Comparison of ENCODE assay signal across 21 cellular contexts in the genomic region with DNA sequence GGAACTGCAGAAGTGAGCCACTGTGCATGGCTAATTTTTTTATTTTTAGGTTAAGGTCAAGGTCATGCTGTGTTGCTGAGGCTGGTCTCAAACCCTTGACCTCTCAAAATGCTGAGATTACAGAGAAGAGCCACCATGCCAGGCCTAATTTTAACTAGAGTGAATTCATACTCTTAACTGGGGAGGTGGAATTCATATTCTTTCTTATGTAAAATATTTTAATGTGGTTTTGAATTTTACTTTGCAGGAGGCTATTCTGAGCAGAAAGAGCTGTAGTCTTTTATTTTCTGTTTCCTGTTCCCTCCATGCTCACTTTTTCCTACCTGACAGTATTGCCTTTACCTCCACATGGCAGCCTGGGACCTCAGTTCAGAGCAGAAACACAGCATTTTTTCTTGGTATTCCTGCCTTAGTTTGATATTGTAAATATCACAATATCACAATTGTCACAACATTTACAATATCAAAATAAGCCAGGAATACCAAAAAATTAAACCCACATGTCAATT. TPM values are rescaled to one million over a fixed set of nuclear protein-coding genes. Genes with fewer than 3 reads are reported as not detected.
A peak's percentile ranks its signal among the peaks of the same experiment; 100 is the strongest.
DNase-seq lines count a peak whose midpoint lies in the region; ATAC-seq, FAIRE-seq and TF ChIP-seq lines count a peak whose summit lies in the region.
"Had no signal": no experiment of that assay in that cellular context is flagged by ENCODE, and none has a peak within 500 bp of the region (broad histone marks: within the 10 kb centered on the region; RNA-seq: fewer than 3 reads in every experiment).

No MANE protein-coding gene starts in this region.

- H2BK20ac ChIP-seq in H1 (ENCODE audit: low read length): no peak overlapping the region

- no peak overlapping the region for H3K4me3 Mint-ChIP-seq in memory B cell
- H3K4me3 Mint-ChIP-seq: CD14-positive monocyte; CD8-positive, alpha-beta T cell; HFFc6 had no signal

- no peak overlapping the region for H3K27ac ChIP-seq in DOHH2 (ENCODE audit: low read depth, low read length)
- peak overlapping the region; percentile 71 for H3K27ac ChIP-seq in HUES48 (ENCODE audit: low read depth, low read length)
- H3K27ac ChIP-seq in H1 (ENCODE audit: low read depth, low read length): no peak overlapping the region
- H3K27ac ChIP-seq: 22Rv1 had no signal

- no peak overlapping the region for H2BK120ac ChIP-seq in H1 (replicated peaks; ENCODE audit: low read depth, low read length)

- TF ChIP-seq RAD21 in H1 (IDR thresholded peaks at IDR 0.05 in 1 of 2, conservative IDR thresholded peaks at IDR 0.05 in 1 of 2; ENCODE audit: low read depth in 2 of 2, low read length in 2 of 2): no peak

- H3K4me1 ChIP-seq in DOHH2 (ENCODE audit: control insufficient read depth, low read length) (peaks cover 33% of the 10 kb centered on the region), HUES48 (ENCODE audit: control insufficient read depth, insufficient read depth, low read length) (peaks cover 14% of the 10 kb centered on the region), H1 (replicated peaks in 1 of 4; ENCODE audit: control insufficient read depth in 3 of 4, insufficient read depth in 4 of 4, low read length in 3 of 4) (peaks cover 0 to 7% (median 2%) of the 10 kb centered on the region in 4 experiments; a peak in 5 of 7 replicates)

- no peak overlapping the region for H2BK12ac ChIP-seq in H1 (ENCODE audit: low read depth, low read length)

- FAIRE-seq in H1 (lab: Jason Lieb, UNC): peak; percentile 70
- FAIRE-seq: D721Med, GM12892 had no signal

- CTCF ChIA-PET in H1 (lab: Charles Lee; ENCODE audit: partially characterized antibody): interaction anchor here (0.6 to 2.8 kb wide), 8 partner anchors 9 to 54 kb away, joined by 3 to 9 read pairs (median 4); no protein-coding TSS in a partner anchor

- H2AK5ac ChIP-seq in H1 (ENCODE audit: low read depth, low read length): no peak overlapping the region

- no peak overlapping the region for H3K9ac ChIP-seq in HUES48 (ENCODE audit: low read depth, low read length)
- H3K9ac ChIP-seq in H1 (replicated peaks in 1 of 4; ENCODE audit: extremely low read depth in 1 of 4, low read depth in 3 of 4, low read length in 3 of 4): no peak overlapping the region

- no peak overlapping the region for H4K91ac ChIP-seq in H1 (replicated peaks; ENCODE audit: insufficient read length, low read length)

- peaks cover 9% of the 10 kb centered on the region for H3K36me3 Mint-ChIP-seq in memory B cell
- H3K36me3 Mint-ChIP-seq: CD14-positive monocyte; CD8-positive, alpha-beta T cell had no signal

- peaks cover 9% of the 10 kb centered on the region; the same call in 1 of the 2 replicates for H3F3A ChIP-seq in DOHH2 (ENCODE audit: control insufficient read depth, insufficient read depth)

- no peak overlapping the region for H4K8ac ChIP-seq in H1 (ENCODE audit: extremely low read depth, insufficient read depth, low read length)

- peaks cover 3% of the 10 kb centered on the region for H3K4me1 Mint-ChIP-seq in memory B cell

- H3K4me3 ChIP-seq in DOHH2 (ENCODE audit: low read length): no peak overlapping the region
- no peak overlapping the region for H3K4me3 ChIP-seq in HUES48 (ENCODE audit: low read depth, low read length)
- H3K4me3 ChIP-seq in H1 (ENCODE audit: extremely low read depth in 1 of 4, insufficient read depth in 2 of 4, low read depth in 3 of 4, low read length in 4 of 4): no peak overlapping the region

- H4K20me1 ChIP-seq in DOHH2 (ENCODE audit: control insufficient read depth, insufficient read depth, low read depth, low read length): no peaks in the 10 kb centered on the region
- no peaks in the 10 kb centered on the region for H4K20me1 ChIP-seq in H1 (replicated peaks in 1 of 2; ENCODE audit: control insufficient read depth in 1 of 2, insufficient read depth in 2 of 2, low read length in 2 of 2)

- TF ChIP-seq CTCF in DOHH2 (IDR thresholded peaks at IDR 0.05; ENCODE audit: low read depth, low read length, poor library complexity, severe bottlenecking) (no peak), H1 (IDR thresholded peaks at IDR 0.05; ENCODE audit: control extremely low read depth in 1 of 3, insufficient read depth in 1 of 3, low read depth in 1 of 3, low read length in 3 of 3) (no peak)

- no peaks in the 10 kb centered on the region for H3K23me2 ChIP-seq in H1 (ENCODE audit: low read depth, low read length)

- H3K18ac ChIP-seq in H1 (ENCODE audit: extremely low read depth, low read length): no peak overlapping the region

- H4K5ac ChIP-seq in H1 (ENCODE audit: insufficient read length, low read depth, low read length): no peak overlapping the region

- no peak overlapping the region for H2AFZ ChIP-seq in H1 (ENCODE audit: low read length)

- no peaks in the 10 kb centered on the region for H3K79me1 ChIP-seq in H1 (ENCODE audit: low read depth, low read length)

- H2BK5ac ChIP-seq in H1 (ENCODE audit: low read depth, low read length): no peak overlapping the region

- no peak overlapping the region for H3K14ac ChIP-seq in H1 (ENCODE audit: insufficient read length)

- H3K9me2 ChIP-seq in DOHH2 (replicated peaks; ENCODE audit: control insufficient read depth, low read length): no peaks in the 10 kb centered on the region

- H3K4me2 ChIP-seq in DOHH2 (ENCODE audit: low read length) (peak overlapping the region; percentile 33; the same call in 1 of the 2 replicates), H1 (ENCODE audit: insufficient read depth in 1 of 2, low read depth in 2 of 2, low read length in 2 of 2) (peak overlapping the region; percentile 7 to 41; a peak in 1 of 4 replicates)

- no peak overlapping the region for H3K23ac ChIP-seq in H1 (ENCODE audit: insufficient read length)

- ATAC-seq in memory B cell (ENCODE audit: low read depth): no peak
- ATAC-seq in SK-N-SH treated with all-trans-retinoic acid at 6 μM for 48 hours: no peak
- no peak for ATAC-seq in HG03571 (IDR thresholded peaks at IDR 0.05; ENCODE audit: unreplicated experiment)
- no peak for ATAC-seq in HG03045 (IDR thresholded peaks at IDR 0.05; ENCODE audit: unreplicated experiment)
- ATAC-seq: CD8-positive, alpha-beta T cell had no signal

- H3K79me2 ChIP-seq in DOHH2 (ENCODE audit: control insufficient read depth, low read length) (no peaks in the 10 kb centered on the region), H1 (ENCODE audit: control insufficient read depth in 1 of 2, insufficient read depth in 2 of 2, low read length in 2 of 2) (no peaks in the 10 kb centered on the region)

- peak overlapping the region; percentile 41 for H3K27ac Mint-ChIP-seq in memory B cell
- H3K27ac Mint-ChIP-seq: CD8-positive, alpha-beta T cell; HFFc6 had no signal

- H3K36me3 ChIP-seq in DOHH2 (ENCODE audit: control insufficient read depth, low read length) (peaks cover 20% of the 10 kb centered on the region), HUES48 (ENCODE audit: control insufficient read depth, insufficient read depth, low read length) (no peaks in the 10 kb centered on the region), H1 (ENCODE audit: control insufficient read depth in 2 of 4, insufficient read depth in 4 of 4, low read length in 3 of 4) (no peaks in the 10 kb centered on the region)

- no peak for TF ChIP-seq POLR2A in H1 (IDR thresholded peaks at IDR 0.05; ENCODE audit: control extremely low read depth in 1 of 2, low read depth in 2 of 2, low read length in 2 of 2)

- POLR2A ChIA-PET in H1 (lab: Charles Lee; ENCODE audit: partially characterized antibody): interaction anchor here (1.1 to 1.7 kb wide), 4 partner anchors 13 to 41 kb away, joined by 3 to 5 read pairs (median 3); partner anchors contain the start of gene CCNYL1

- DNase-seq in H1 (ENCODE audit: low read depth in 1 of 2, low spot score in 2 of 2) (no peak), memory B cell (ENCODE audit: low spot score in 2 of 2) (no peak)
- DNase-seq: CD8-positive, alpha-beta T cell; COR-L47; DMS153; DMS79 treated with DMSO at 0.1 percent for 48 hours; GDM1; HCEC 1CT; HFFc6; IMR-90; Kasumi-1; KBM-7 had no signal

- H3K9me3 ChIP-seq in DOHH2 (ENCODE audit: control insufficient read depth, insufficient read depth, low read length): no peaks in the 10 kb centered on the region
- no peaks in the 10 kb centered on the region for H3K9me3 ChIP-seq in HUES48 (ENCODE audit: control insufficient read depth, insufficient read depth, low read length)
- H3K9me3 ChIP-seq in H1 (ENCODE audit: insufficient read depth in 2 of 2, low read depth in 1 of 2, low read length in 1 of 2): no peaks in the 10 kb centered on the region

- H3K27me3 ChIP-seq in DOHH2 (ENCODE audit: control insufficient read depth, low read length) (no peaks in the 10 kb centered on the region), HUES48 (ENCODE audit: control insufficient read depth, insufficient read depth, low read length) (no peaks in the 10 kb centered on the region), H1 (replicated peaks in 1 of 4; ENCODE audit: control insufficient read depth in 3 of 4, extremely low read depth in 1 of 4, insufficient read depth in 3 of 4, low read length in 3 of 4) (no peaks in the 10 kb centered on the region)

- peak overlapping the region; percentile 37 for H3K4ac ChIP-seq in H1 (replicated peaks; ENCODE audit: insufficient read length, low read depth, low read length)

- H3K56ac ChIP-seq in H1 (replicated peaks; ENCODE audit: insufficient read length, low read depth, low read length): no peak overlapping the region

- no peaks in the 10 kb centered on the region for H3K27me3 Mint-ChIP-seq in memory B cell

- H3K9me3 Mint-ChIP-seq in memory B cell: no peaks in the 10 kb centered on the region
- H3K9me3 Mint-ChIP-seq: CD14-positive monocyte; CD8-positive, alpha-beta T cell; HFFc6 had no signal

- TF ChIP-seq EP300 in H1 (IDR thresholded peaks at IDR 0.05; ENCODE audit: borderline replicate concordance in 1 of 2, low read depth in 2 of 2, low read length in 2 of 2): no peak

- no peak overlapping the region for H2BK15ac ChIP-seq in H1 (ENCODE audit: low read length)

RNA-seq across cellular contexts. Expression of gene CCNYL1, which starts 37.1 kb away (rescaled TPM):
- total RNA-seq in H1 (2021; fragmentation: NEBNext Ultra II Directional; extraction: Animal tissue kit (Norgen Biotek cat#: 25700)): 35.4 and 36.2 TPM in 2 replicates
- 10.0 and 13.3 TPM in 2 replicates for polyA plus RNA-seq in H1 (2011; rRNA removed)
- 14.2 TPM for polyA plus RNA-seq in H1 (2011; cell fraction: cytosol; rRNA removed)
- 15.5 TPM for polyA plus RNA-seq in H1 (2011; cell fraction: nucleus; rRNA removed)
- 14.6 to 24.3 TPM (median 18.2 TPM) in 4 replicates for polyA plus RNA-seq in H1 (2012, experiment 1 of 2)
- polyA plus RNA-seq in H1 (2012, experiment 2 of 2): 5.1 TPM
- 33.4 TPM for polyA plus RNA-seq in H1 (2013, experiment 1 of 2)
- 31.5 TPM for polyA plus RNA-seq in H1 (2013, experiment 2 of 2)
- polyA minus RNA-seq in H1 (2011; rRNA and poly(A)+ RNA removed): 16.6 and 23.9 TPM in 2 replicates
- 16.3 TPM for polyA minus RNA-seq in H1 (2011; cell fraction: cytosol; rRNA and poly(A)+ RNA removed)
- 24.5 TPM for polyA minus RNA-seq in H1 (2011; cell fraction: nucleus; rRNA and poly(A)+ RNA removed)

RNA-seq across cellular contexts. Expression of gene METTL21A, which starts 49.1 kb away (rescaled TPM):
- 52.2 and 55.0 TPM in 2 replicates for total RNA-seq in H1 (2021; fragmentation: NEBNext Ultra II Directional; extraction: Animal tissue kit (Norgen Biotek cat#: 25700))
- polyA plus RNA-seq in H1 (2011; rRNA removed): 31.3 and 36.2 TPM in 2 replicates
- 42.3 TPM for polyA plus RNA-seq in H1 (2011; cell fraction: cytosol; rRNA removed)
- polyA plus RNA-seq in H1 (2011; cell fraction: nucleus; rRNA removed): 28.2 TPM
- polyA plus RNA-seq in H1 (2012, experiment 1 of 2): 34.3 to 54.3 TPM (median 39.9 TPM) in 4 replicates
- polyA plus RNA-seq in H1 (2012, experiment 2 of 2): 22.8 TPM
- polyA plus RNA-seq in H1 (2013, experiment 1 of 2): 49.9 TPM
- polyA plus RNA-seq in H1 (2013, experiment 2 of 2): 56.1 TPM
- 11.4 and 16.9 TPM in 2 replicates for polyA minus RNA-seq in H1 (2011; rRNA and poly(A)+ RNA removed)
- 24.6 TPM for polyA minus RNA-seq in H1 (2011; cell fraction: cytosol; rRNA and poly(A)+ RNA removed)
- polyA minus RNA-seq in H1 (2011; cell fraction: nucleus; rRNA and poly(A)+ RNA removed): 18.1 TPM
